ENCODE assay signal across 21 cellular contexts in the genomic region with DNA sequence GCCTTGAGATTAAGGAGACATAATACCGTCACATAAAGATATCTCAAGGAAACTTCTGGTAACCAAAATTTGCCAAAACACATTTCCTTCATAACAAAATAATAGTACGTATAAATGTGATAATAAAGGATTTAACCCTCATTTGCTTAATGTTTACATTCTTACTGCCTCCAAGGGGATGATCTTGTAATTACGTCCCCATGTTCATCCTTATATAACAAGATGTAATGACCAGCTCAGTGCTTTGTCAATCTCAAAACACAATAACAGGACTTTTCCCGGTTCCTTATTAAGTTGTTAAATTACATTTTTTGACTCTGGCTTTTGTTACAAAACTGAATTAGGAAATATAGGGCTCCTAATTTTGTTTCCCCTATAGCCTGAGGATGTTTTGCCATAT. TPM values are rescaled to one million over a fixed set of nuclear protein-coding genes. Genes with fewer than 3 reads are reported as not detected.
DNase-seq lines count a peak whose midpoint lies in the region; TF ChIP-seq lines count a peak whose summit lies in the region.
"Had no signal": no experiment of that assay in that cellular context is flagged by ENCODE, and none has a peak within 500 bp of the region (broad histone marks: within the 10 kb centered on the region; RNA-seq: fewer than 3 reads in every experiment).

No MANE protein-coding gene starts in this region.

- H3K9me3 ChIP-seq in AG04450 (ENCODE audit: control insufficient read depth, insufficient read depth, low read length): no peaks in the 10 kb centered on the region
- no peaks in the 10 kb centered on the region for H3K9me3 ChIP-seq in Loucy (ENCODE audit: insufficient read depth, low read depth, low read length)

- H4K20me1 ChIP-seq in Loucy (ENCODE audit: insufficient read depth, low read length, poor library complexity, severe bottlenecking): no peaks in the 10 kb centered on the region

- H3K4me3 Mint-ChIP-seq in endothelial cell (ENCODE audit: unreplicated experiment): no peak overlapping the region
- H3K4me3 Mint-ChIP-seq: CD14-positive monocyte, IgD-negative memory B cell had no signal

- DNase-seq in DMS 273 (lab: John Stamatoyannopoulos, UW; ENCODE audit: unreplicated experiment) (peak; percentile 7), DMS 273 treated with DMSO at 0.1 percent for 48 hours (lab: John Stamatoyannopoulos, UW) (no peak), AG04450 (ENCODE audit: low read depth, low spot score) (no peak), choroid plexus epithelial cell (ENCODE audit: low read depth) (peak; percentile 10), CD1c-positive myeloid dendritic cell (ENCODE audit: extremely low spot score) (no peak), endothelial cell (ENCODE audit: low spot score) (no peak)
- DNase-seq in activated T-cell treated with anti-CD3 and anti-CD28 coated beads, Interleukin-2, amount 50 U/mL, for 48 hours: no peak
- DNase-seq: 8988T, COR-L47, DMS153, GF-D8, GOT3, NCI-H1092 treated with DMSO at 0.1 percent for 48 hours, NCI-H1436 treated with DMSO at 0.1 percent for 48 hours, NCI-H1930, NCI-H69, T-helper 1 cell had no signal

- H3K4me3 ChIP-seq in AG04450 (ENCODE audit: low read depth, low read length): no peak overlapping the region
- no peak overlapping the region for H3K4me3 ChIP-seq in Loucy (ENCODE audit: low read length, poor library complexity, severe bottlenecking)
- no peak overlapping the region for H3K4me3 ChIP-seq in choroid plexus epithelial cell (ENCODE audit: low read depth, low read length)

- H3K79me2 ChIP-seq in Loucy (ENCODE audit: insufficient read depth, low read length): no peaks in the 10 kb centered on the region

- no peaks in the 10 kb centered on the region for H3K9me2 ChIP-seq in Loucy (replicated peaks; ENCODE audit: low read depth, low read length)

- no peak overlapping the region for H3K9ac ChIP-seq in Loucy (ENCODE audit: low read depth, low read length, poor library complexity, severe bottlenecking)

- TF ChIP-seq CTCF in AG04450 (IDR thresholded peaks at IDR 0.05; ENCODE audit: low read depth, low read length): 0 out of 2 replicates have a peak, but pooled peaks have one; percentile 5
- peak; percentile 31; the same call in 1 of the 2 replicates for TF ChIP-seq CTCF in Loucy (conservative IDR thresholded peaks at IDR 0.05; ENCODE audit: low read length)
- TF ChIP-seq CTCF in choroid plexus epithelial cell (conservative IDR thresholded peaks at IDR 0.05; ENCODE audit: low read depth, low read length): no peak
- TF ChIP-seq CTCF in endothelial cell (IDR thresholded peaks at IDR 0.05; ENCODE audit: unreplicated experiment): no peak

- no peaks in the 10 kb centered on the region for H3K9me3 Mint-ChIP-seq in endothelial cell (ENCODE audit: unreplicated experiment)

- H3K27me3 Mint-ChIP-seq in endothelial cell (ENCODE audit: unreplicated experiment): no peaks in the 10 kb centered on the region
- H3K27me3 Mint-ChIP-seq: IgD-negative memory B cell had no signal

- CTCF ChIA-PET in AG04450 (lab: Charles Lee): no interaction called here

- H2AFZ ChIP-seq in Loucy (ENCODE audit: low read length): no peak overlapping the region

- no peaks in the 10 kb centered on the region for H3F3A ChIP-seq in Loucy (ENCODE audit: low read depth)

- no peak overlapping the region for H3K4me2 ChIP-seq in Loucy (ENCODE audit: low read depth, low read length, poor library complexity, severe bottlenecking)

- no peak overlapping the region for H3K27ac ChIP-seq in AG04450 (ENCODE audit: low read depth, low read length)

- H3K4me1 ChIP-seq in Loucy (ENCODE audit: insufficient read depth, low read length, poor library complexity, severe bottlenecking): no peaks in the 10 kb centered on the region

- H3K27ac Mint-ChIP-seq in endothelial cell (ENCODE audit: unreplicated experiment): no peak overlapping the region
- H3K27ac Mint-ChIP-seq: CD14-positive monocyte, IgD-negative memory B cell had no signal

- H3K4me1 Mint-ChIP-seq in endothelial cell (ENCODE audit: unreplicated experiment): no peaks in the 10 kb centered on the region
- H3K4me1 Mint-ChIP-seq: CD14-positive monocyte, IgD-negative memory B cell had no signal

- H3K36me3 ChIP-seq in Loucy (ENCODE audit: insufficient read depth, low read length): no peaks in the 10 kb centered on the region

- no peaks in the 10 kb centered on the region for H3K36me3 Mint-ChIP-seq in endothelial cell (ENCODE audit: low read depth, unreplicated experiment)
- H3K36me3 Mint-ChIP-seq: CD14-positive monocyte, IgD-negative memory B cell had no signal

- POLR2A ChIA-PET in AG04450 (lab: Yijun Ruan, JAX): no interaction called here

- H3K27me3 ChIP-seq in AG04450 (ENCODE audit: control insufficient read depth, insufficient read depth, low read length) (no peaks in the 10 kb centered on the region), Loucy (ENCODE audit: insufficient read depth, low read length, poor library complexity, severe bottlenecking) (no peaks in the 10 kb centered on the region)

RNA-seq across cellular contexts. Expression of a gene that starts 41.3 kb away (rescaled TPM):
- 34.7 and 48.2 TPM in 2 replicates for polyA plus RNA-seq in AG04450 (2011; rRNA removed)
- polyA minus RNA-seq in AG04450 (2011; rRNA and poly(A)+ RNA removed): 38.7 and 70.0 TPM in 2 replicates
- total RNA-seq in endothelial cell (ENCODE audit: unreplicated experiment): 17.8 TPM

RNA-seq across cellular contexts. Expression of a gene that starts 44.4 kb away (rescaled TPM):
- polyA plus RNA-seq in AG04450 (2011; rRNA removed): not detected in 2 replicates
- polyA minus RNA-seq in AG04450 (2011; rRNA and poly(A)+ RNA removed): not detected in 2 replicates
- not detected for total RNA-seq in endothelial cell (ENCODE audit: unreplicated experiment)
- total RNA-seq: NCI-H460 had no signal

Comparison
In these comparisons a context has a peak if more than half of its experiments do, and no peak if none do; other contexts are left out.
1. DNase-seq: peak in DMS 273 (single experiment) and choroid plexus epithelial cell (single experiment); none in DMS 273 treated with DMSO at 0.1 percent for 48 hours (single experiment), AG04450 (single experiment), CD1c-positive myeloid dendritic cell (single experiment), endothelial cell (single experiment) and activated T-cell treated with anti-CD3 and anti-CD28 coated beads, Interleukin-2, amount 50 U/mL, for 48 hours (0 of 2).
2. CTCF ChIP-seq: peak in AG04450 (single experiment) and Loucy (single experiment); none in choroid plexus epithelial cell (single experiment) and endothelial cell (single experiment).